ENCODE assay signal across 8 cellular contexts in genomic region chr4:94758700-94759399, GRCh38. TPM values are rescaled to one million over a fixed set of nuclear protein-coding genes. Genes with fewer than 3 reads are reported as not detected.
A peak's percentile ranks its signal among the peaks of the same experiment; 100 is the strongest.
DNase-seq lines count a peak whose midpoint lies in the region; ATAC-seq and TF ChIP-seq lines count a peak whose summit lies in the region.

No MANE protein-coding gene starts in this region.

- H3K4me3 ChIP-seq in SK-N-SH (ENCODE audit: low read depth in 2 of 2, low read length in 1 of 2) (peak overlapping the region; percentile 47 to 65; a peak in 3 of 4 replicates), Karpas-422 (ENCODE audit: low read length) (no peak overlapping the region)

- peak; percentile 13 for DNase-seq in Daoy (ENCODE audit: low read depth)
- DNase-seq in SK-N-SH, result peak; percentile 48
- DNase-seq in Right ventricle myocardium superior, result no peak
- no peak for DNase-seq in progenitor cell of endocrine pancreas (ENCODE audit: low spot score, unreplicated experiment)
- DNase-seq in mucosa of gallbladder (ENCODE audit: low spot score), result no peak
- no peak for DNase-seq in GM20000 (ENCODE audit: low spot score)
- no peak for DNase-seq in Karpas-422

- H3K79me2 ChIP-seq in SK-N-SH (ENCODE audit: insufficient read depth), result no peaks in the 10 kb centered on the region
- H3K79me2 ChIP-seq in Karpas-422 (ENCODE audit: low read length), result no peaks in the 10 kb centered on the region

- ATAC-seq in Right ventricle myocardium superior (ENCODE audit: poor library complexity) (peak; percentile 26), GM19328 (IDR thresholded peaks at IDR 0.05; ENCODE audit: unreplicated experiment) (no peak)

- H3K9ac ChIP-seq in SK-N-SH (no peak overlapping the region), Karpas-422 (ENCODE audit: low read length) (no peak overlapping the region)

- H3K27ac Mint-ChIP-seq in progenitor cell of endocrine pancreas, result peak overlapping the region; percentile 92

- TF ChIP-seq CTCF in SK-N-SH (IDR thresholded peaks at IDR 0.05) (no peak), progenitor cell of endocrine pancreas (IDR thresholded peaks at IDR 0.05; ENCODE audit: unreplicated experiment) (no peak), GM20000 (IDR thresholded peaks at IDR 0.05; ENCODE audit: extremely low read depth, missing control alignments) (no peak)

- no peak for TF ChIP-seq RAD21 in SK-N-SH (IDR thresholded peaks at IDR 0.05; ENCODE audit: low read length)

- H3K9me3 Mint-ChIP-seq in progenitor cell of endocrine pancreas (ENCODE audit: low read depth), result no peaks in the 10 kb centered on the region

- H4K20me1 ChIP-seq in SK-N-SH (ENCODE audit: insufficient read depth) (no peaks in the 10 kb centered on the region), Karpas-422 (ENCODE audit: insufficient read depth, low read depth, low read length) (no peaks in the 10 kb centered on the region)

- H3K27me3 ChIP-seq in SK-N-SH (ENCODE audit: insufficient read depth) (peaks cover 24% of the 10 kb centered on the region; the same call in 1 of the 2 replicates), Karpas-422 (ENCODE audit: low read length) (no peaks in the 10 kb centered on the region)

- peaks cover 4% of the 10 kb centered on the region for H3K27me3 Mint-ChIP-seq in progenitor cell of endocrine pancreas

- H3K4me2 ChIP-seq in SK-N-SH, result peak overlapping the region; percentile 72; the same call in 1 of the 2 replicates
- no peak overlapping the region for H3K4me2 ChIP-seq in Karpas-422 (ENCODE audit: low read depth, low read length, poor library complexity, severe bottlenecking)

- peaks cover 19% of the 10 kb centered on the region for H3K4me1 Mint-ChIP-seq in progenitor cell of endocrine pancreas (ENCODE audit: low read depth)

- 36% methylated on average over 19 of the region's 19 CpGs for WGBS in SK-N-SH (ENCODE audit: low lambda C conversion rate)

- POLR2A ChIA-PET in SK-N-SH (lab: Yijun Ruan, JAX), result interaction anchor here (1.0 to 1.3 kb wide), 5 partner anchors 106 to 366 kb away, joined by 3 to 4 read pairs (median 3); no protein-coding TSS in a partner anchor

- H3K27ac ChIP-seq in SK-N-SH (ENCODE audit: low read depth in 2 of 2, low read length in 1 of 2) (peak overlapping the region in 1 of 2 experiments; percentile 86; a peak in 1 of 4 replicates), Karpas-422 (ENCODE audit: low read length) (no peak overlapping the region)

- peak overlapping the region; percentile 83 for H3K4me3 Mint-ChIP-seq in progenitor cell of endocrine pancreas (ENCODE audit: low read depth)

- CTCF ChIA-PET in SK-N-SH (lab: Yijun Ruan, JAX), result interaction anchor here (0.9 to 1.6 kb wide), 5 partner anchors 8 to 336 kb away, joined by 3 to 6 read pairs (median 4); no protein-coding TSS in a partner anchor

- peak overlapping the region; percentile 67 for H2AFZ ChIP-seq in SK-N-SH (ENCODE audit: low read depth)
- H2AFZ ChIP-seq in Karpas-422 (ENCODE audit: low read length), result no peak overlapping the region

- H3K9me2 ChIP-seq in SK-N-SH (no peaks in the 10 kb centered on the region), Karpas-422 (replicated peaks; ENCODE audit: insufficient read depth, low read length) (no peaks in the 10 kb centered on the region)

- H3K4me1 ChIP-seq in SK-N-SH (ENCODE audit: control insufficient read depth in 1 of 2, insufficient read depth in 2 of 2, low read depth in 1 of 2, low read length in 1 of 2) (peaks cover 0 to 15% of the 10 kb centered on the region in 2 experiments; a peak in 2 of 4 replicates), Karpas-422 (ENCODE audit: low read length) (peaks cover 16% of the 10 kb centered on the region)

- no peak for TF ChIP-seq EP300 in SK-N-SH (IDR thresholded peaks at IDR 0.05; ENCODE audit: borderline replicate concordance in 1 of 2, low read depth in 1 of 2, low read length in 1 of 2)

- no peaks in the 10 kb centered on the region for H3K36me3 ChIP-seq in SK-N-SH (replicated peaks in 1 of 2; ENCODE audit: control insufficient read depth in 1 of 2, insufficient read depth in 2 of 2, low read length in 1 of 2)
- no peaks in the 10 kb centered on the region for H3K36me3 ChIP-seq in Karpas-422 (ENCODE audit: insufficient read depth, low read length)

- H3K36me3 Mint-ChIP-seq in progenitor cell of endocrine pancreas (ENCODE audit: insufficient read depth), result no peaks in the 10 kb centered on the region

- H3F3A ChIP-seq in SK-N-SH (replicated peaks; ENCODE audit: insufficient read depth), result peaks cover 5% of the 10 kb centered on the region

- intact Hi-C loops in Right ventricle myocardium superior (cut with DNase I), result no loop called here

- no peaks in the 10 kb centered on the region for H3K9me3 ChIP-seq in SK-N-SH
- no peaks in the 10 kb centered on the region for H3K9me3 ChIP-seq in Karpas-422 (ENCODE audit: low read length)

TF ChIP-seq in SK-N-SH, 30 proteins besides CTCF, POLR2A, EP300 and RAD21:
- no peak for TF ChIP-seq MXI1 (IDR thresholded peaks at IDR 0.05; ENCODE audit: low read depth, low read length)
- TF ChIP-seq EZH2phosphoT487 (IDR thresholded peaks at IDR 0.05; ENCODE audit: borderline replicate concordance, low read depth), result 0 out of 2 replicates have a peak, but pooled peaks have one; percentile 19

RNA-seq across cellular contexts. Expression of gene BMPR1B, which starts 1.1 kb away (rescaled TPM):
- 1.7 and 2.0 TPM in 2 replicates for total RNA-seq in Daoy (2014; rRNA removed; shearing (Covaris generic))
- 0.16 and 0.26 TPM in 2 replicates for polyA plus RNA-seq in SK-N-SH (2012; rRNA removed)
- 0.24 and 0.30 TPM in 2 replicates for polyA plus RNA-seq in SK-N-SH (2012; cell fraction: cytosol; rRNA removed)
- polyA plus RNA-seq in SK-N-SH (2012; cell fraction: nucleus; rRNA removed), result 0.11 and 0.15 TPM in 2 replicates
- total RNA-seq in Right ventricle myocardium superior (1.4 TPM), progenitor cell of endocrine pancreas (21.1 and 23.2 TPM in 2 replicates), mucosa of gallbladder (9.7 TPM)
- not detected in 2 replicates for total RNA-seq in Karpas-422 (2014; rRNA removed; shearing (Covaris generic); ENCODE audit: low replicate concordance)

Comparison
In these comparisons a context has a peak if more than half of its experiments do, and no peak if none do; other contexts are left out.
1. DNase-seq: peak in Daoy (single experiment) and SK-N-SH (single experiment); none in Right ventricle myocardium superior (single experiment), progenitor cell of endocrine pancreas (single experiment), mucosa of gallbladder (single experiment), GM20000 (single experiment) and Karpas-422 (single experiment).